ENCODE assay signal across 19 cellular contexts in genomic region chr10:122498521-122498920, GRCh38. TPM values are rescaled to one million over a fixed set of nuclear protein-coding genes. Genes with fewer than 3 reads are reported as not detected.
DNase-seq lines count a peak whose midpoint lies in the region; ATAC-seq and TF ChIP-seq lines count a peak whose summit lies in the region.
"Had no signal": no experiment of that assay in that cellular context is flagged by ENCODE, and none has a peak within 500 bp of the region (broad histone marks: within the 10 kb centered on the region; RNA-seq: fewer than 3 reads in every experiment).

No MANE protein-coding gene starts in this region.

- peak overlapping the region; percentile 1; the same call in 1 of the 2 replicates for H3K9ac ChIP-seq in GM23248
- H3K9ac ChIP-seq in stomach smooth muscle (ENCODE audit: low read length in 2 of 2), result no peak overlapping the region

- no peaks in the 10 kb centered on the region for H3K9me3 Mint-ChIP-seq in activated CD4-positive, alpha-beta T cell treated with anti-CD3 and anti-CD28 coated beads for 36 hours (ENCODE audit: low read depth)
- H3K9me3 Mint-ChIP-seq: activated T-helper 2 cell treated with anti-CD3 and anti-CD28 coated beads, Interferon-gamma antibody, Interleukin-2, Interleukin-4, amounts not matched to agents 10 μg/mL and 5 μg/mL and 100 μg/mL, durations not matched to agents 14 hours and 24 hours and 36 hours; natural killer cell had no signal

- H3K36me3 Mint-ChIP-seq in activated CD4-positive, alpha-beta T cell treated with anti-CD3 and anti-CD28 coated beads for 36 hours (ENCODE audit: low read depth), result no peaks in the 10 kb centered on the region
- H3K36me3 Mint-ChIP-seq: natural killer cell had no signal

- H4K20me1 ChIP-seq in GM23248 (ENCODE audit: insufficient read depth), result no peaks in the 10 kb centered on the region

- peak overlapping the region; percentile 63 for H3K27ac ChIP-seq in GM23248
- peak overlapping the region; percentile 52 to 75 (median 66) for H3K27ac ChIP-seq in esophagus squamous epithelium
- H3K27ac ChIP-seq in stomach smooth muscle (ENCODE audit: low read length), result peak overlapping the region; percentile 77
- H3K27ac ChIP-seq: colonic mucosa had no signal

- H3K36me3 ChIP-seq in GM23248 (ENCODE audit: low read depth), result no peaks in the 10 kb centered on the region
- H3K36me3 ChIP-seq in esophagus squamous epithelium, result no peaks in the 10 kb centered on the region
- H3K36me3 ChIP-seq in stomach smooth muscle (ENCODE audit: control insufficient read depth in 2 of 2, insufficient read depth in 2 of 2, low read length in 2 of 2), result peaks cover 0 to 9% of the 10 kb centered on the region in 2 donors
- no peaks in the 10 kb centered on the region for H3K36me3 ChIP-seq in H7 (replicated peaks; ENCODE audit: control insufficient read depth, insufficient read depth, low read length)
- H3K36me3 ChIP-seq: colonic mucosa had no signal

- H3K27ac Mint-ChIP-seq in activated CD4-positive, alpha-beta T cell treated with anti-CD3 and anti-CD28 coated beads for 36 hours, result no peak overlapping the region
- H3K27ac Mint-ChIP-seq: activated T-helper 2 cell treated with anti-CD3 and anti-CD28 coated beads, Interferon-gamma antibody, Interleukin-2, Interleukin-4, amounts not matched to agents 10 μg/mL and 5 μg/mL and 100 μg/mL, durations not matched to agents 14 hours and 24 hours and 36 hours; natural killer cell had no signal

- intact Hi-C loops in esophagus squamous epithelium (cut with DNase I), result no loop called here
- intact Hi-C loops in activated CD4-positive, alpha-beta T cell treated with anti-CD3 and anti-CD28 coated beads for 36 hours (cut with DNase I, micrococcal nuclease), result no loop called here

- TF ChIP-seq POLR2A in esophagus squamous epithelium (IDR thresholded peaks at IDR 0.05), result no peak

- H3K27me3 ChIP-seq in GM23248 (replicated peaks; ENCODE audit: insufficient read depth), result no peaks in the 10 kb centered on the region
- peaks cover 0 to 12% (median 0%) of the 10 kb centered on the region in 4 donors for H3K27me3 ChIP-seq in esophagus squamous epithelium
- H3K27me3 ChIP-seq in stomach smooth muscle (ENCODE audit: control insufficient read depth in 1 of 2, insufficient read depth in 2 of 2, low read length in 2 of 2), result no peaks in the 10 kb centered on the region
- H3K27me3 ChIP-seq in H7 (ENCODE audit: control insufficient read depth, insufficient read depth, low read length), result no peaks in the 10 kb centered on the region
- H3K27me3 ChIP-seq: colonic mucosa had no signal

- H3K79me2 ChIP-seq in GM23248 (ENCODE audit: insufficient read depth), result peaks cover 31% of the 10 kb centered on the region

- POLR2A ChIA-PET in activated CD4-positive, alpha-beta T cell treated with anti-CD3 and anti-CD28 coated beads for 36 hours (lab: Charles Lee), result no interaction called here

- DNase-seq in GM23248 (peak; percentile 42), esophagus squamous epithelium (lab: John Stamatoyannopoulos, UW) (no peak), midbrain (lab: John Stamatoyannopoulos, UW) (peak; percentile 37), H7 (no peak), NCI-H345 (lab: John Stamatoyannopoulos, UW) (no peak)
- DNase-seq in activated CD4-positive, alpha-beta T cell treated with anti-CD3 and anti-CD28 coated beads for 36 hours, result no peak
- DNase-seq: Calu3, colonic mucosa, natural killer cell, NCI-H2029, NCI-H526 had no signal

- WGBS in GM23248 (ENCODE audit: low coverage in 1 of 2, low lambda C conversion rate in 2 of 2, missing lambda C conversion rate in 2 of 2), 2 experiments, result 22 to 48% methylated on average over 5 of the region's 5 CpGs
- 68 to 75% methylated on average over 5 of the region's 5 CpGs for WGBS in esophagus squamous epithelium, 2 donors

- peaks cover 6% of the 10 kb centered on the region for H3K4me1 Mint-ChIP-seq in activated CD4-positive, alpha-beta T cell treated with anti-CD3 and anti-CD28 coated beads for 36 hours

- no peaks in the 10 kb centered on the region for H3K9me2 ChIP-seq in GM23248 (ENCODE audit: insufficient read depth)

- H3F3A ChIP-seq in GM23248 (ENCODE audit: insufficient read depth), result peaks cover 41% of the 10 kb centered on the region

- in situ Hi-C loops in GM23248 (cut with MboI), result no loop called here

- no peak overlapping the region for H3K4me2 ChIP-seq in GM23248 (ENCODE audit: unreplicated experiment)

- H3K27me3 Mint-ChIP-seq in activated CD4-positive, alpha-beta T cell treated with anti-CD3 and anti-CD28 coated beads for 36 hours, result no peaks in the 10 kb centered on the region

- no peak for ATAC-seq in HG02588 (IDR thresholded peaks at IDR 0.05; ENCODE audit: unreplicated experiment)
- ATAC-seq in activated CD4-positive, alpha-beta T cell treated with anti-CD3 and anti-CD28 coated beads for 36 hours, result no peak
- ATAC-seq: HCT116, natural killer cell, Panc1 had no signal

- no peaks in the 10 kb centered on the region for H3K9me3 ChIP-seq in GM23248 (ENCODE audit: low read depth)
- no peaks in the 10 kb centered on the region for H3K9me3 ChIP-seq in esophagus squamous epithelium
- no peaks in the 10 kb centered on the region for H3K9me3 ChIP-seq in stomach smooth muscle (ENCODE audit: control insufficient read depth in 2 of 2, low read length in 2 of 2)
- H3K9me3 ChIP-seq: colonic mucosa had no signal

- no peak overlapping the region for H3K4me3 Mint-ChIP-seq in activated CD4-positive, alpha-beta T cell treated with anti-CD3 and anti-CD28 coated beads for 36 hours
- H3K4me3 Mint-ChIP-seq: natural killer cell had no signal

- CTCF ChIA-PET in activated CD4-positive, alpha-beta T cell treated with anti-CD3 and anti-CD28 coated beads for 36 hours (lab: Charles Lee), result interaction anchor here (0.7 kb wide), 1 partner anchor 60 kb away, joined by 3 read pairs; no protein-coding TSS in a partner anchor

- H3K4me1 ChIP-seq in GM23248 (ENCODE audit: insufficient read depth), result peaks cover 48% of the 10 kb centered on the region
- peaks cover 13 to 54% (median 36%) of the 10 kb centered on the region in 3 donors for H3K4me1 ChIP-seq in esophagus squamous epithelium
- peaks cover 53% of the 10 kb centered on the region for H3K4me1 ChIP-seq in stomach smooth muscle (ENCODE audit: control insufficient read depth, insufficient read depth, low read length)
- H3K4me1 ChIP-seq: colonic mucosa had no signal

- no peak for TF ChIP-seq CTCF in esophagus squamous epithelium (IDR thresholded peaks at IDR 0.05)

- H3K4me3 ChIP-seq in GM23248 (no peak overlapping the region), esophagus squamous epithelium (no peak overlapping the region), stomach smooth muscle (ENCODE audit: low read length in 2 of 2) (peak overlapping the region in 1 of 2 donors; percentile 9), H7 (ENCODE audit: insufficient read depth, low read depth, low read length) (no peak overlapping the region)
- H3K4me3 ChIP-seq: colonic mucosa had no signal

- no peak overlapping the region for H2AFZ ChIP-seq in GM23248

RNA-seq across cellular contexts. Expression of gene HTRA1, which starts 37.2 kb away (rescaled TPM):
- total RNA-seq in GM23248 (2014; rRNA removed; shearing (Covaris generic)), result 395 and 405 TPM in 2 replicates
- 220 and 303 TPM in 2 replicates for polyA plus RNA-seq in GM23248 (2016; fragmentation: Nextera tagmentation; extraction: Ambion mirVana)
- 10 to 100 TPM in 3 of 4 donors, 1 to 10 TPM in 1; 6.3 to 62.2 (median 25.8) TPM for total RNA-seq in esophagus squamous epithelium
- total RNA-seq in H7 (2014; rRNA removed; shearing (Covaris generic)), result 11.5 and 14.5 TPM in 2 replicates
- total RNA-seq in activated CD4-positive, alpha-beta T cell treated with anti-CD3 and anti-CD28 coated beads for 36 hours, result not detected
- total RNA-seq: activated T-helper 2 cell treated with anti-CD3 and anti-CD28 coated beads, Interferon-gamma antibody, Interleukin-2, Interleukin-4, amounts not matched to agents 10 μg/mL and 5 μg/mL and 100 μg/mL, durations not matched to agents 14 hours and 24 hours and 36 hours; natural killer cell had no signal

RNA-seq across cellular contexts. Expression of gene ARMS2, which starts 44.1 kb away (rescaled TPM):
- not detected in 2 replicates for total RNA-seq in GM23248 (2014; rRNA removed; shearing (Covaris generic))
- not detected in 2 replicates for polyA plus RNA-seq in GM23248 (2016; fragmentation: Nextera tagmentation; extraction: Ambion mirVana)
- not detected for total RNA-seq in esophagus squamous epithelium
- total RNA-seq in H7 (2014; rRNA removed; shearing (Covaris generic)), result not detected in 2 replicates
- total RNA-seq in activated CD4-positive, alpha-beta T cell treated with anti-CD3 and anti-CD28 coated beads for 36 hours, result not detected
- total RNA-seq: activated T-helper 2 cell treated with anti-CD3 and anti-CD28 coated beads, Interferon-gamma antibody, Interleukin-2, Interleukin-4, amounts not matched to agents 10 μg/mL and 5 μg/mL and 100 μg/mL, durations not matched to agents 14 hours and 24 hours and 36 hours; Calu3; colonic mucosa; epithelial cell of proximal tubule; G401; natural killer cell had no signal
- polyA plus RNA-seq: AG04450 had no signal

Comparison
In these comparisons a context has a peak if more than half of its experiments do, and no peak if none do; other contexts are left out.
1. DNase-seq: peak in GM23248 (single experiment) and midbrain (single experiment); none in esophagus squamous epithelium (single experiment), H7 (single experiment), NCI-H345 (single experiment) and activated CD4-positive, alpha-beta T cell treated with anti-CD3 and anti-CD28 coated beads for 36 hours (single experiment).
2. RNA of gene HTRA1, which starts 37.2 kb away (total RNA-seq): 395 to 405 TPM in GM23248, 6.3 to 62.2 TPM in esophagus squamous epithelium and 11.5 to 14.5 TPM in H7; not detected in activated CD4-positive, alpha-beta T cell treated with anti-CD3 and anti-CD28 coated beads for 36 hours; every median in the first group is over 4 times any median in the second.
3. Peak in every context shown above with its lines, with median percentiles within 50 percentile points of each other: H3K27ac ChIP-seq.